9 cellular contexts compared by ENCODE assay signal in genomic region chr5:35202319-35203111, GRCh38. TPM values are rescaled to one million over a fixed set of nuclear protein-coding genes. Genes with fewer than 3 reads are reported as not detected.
A peak's percentile ranks its signal among the peaks of the same experiment; 100 is the strongest.
DNase-seq lines count a peak whose midpoint lies in the region; ATAC-seq and TF ChIP-seq lines count a peak whose summit lies in the region.
"Had no signal": no experiment of that assay in that cellular context is flagged by ENCODE, and none has a peak within 500 bp of the region (broad histone marks: within the 10 kb centered on the region; RNA-seq: fewer than 3 reads in every experiment).

No MANE protein-coding gene starts in this region.

- no peak overlapping the region for H3K27ac ChIP-seq in AG04450 (ENCODE audit: low read depth, low read length)
- H3K27ac ChIP-seq in PC-9 = no peak overlapping the region
- no peak overlapping the region for H3K27ac ChIP-seq in body of pancreas
- H3K27ac ChIP-seq in testis = no peak overlapping the region

- ATAC-seq in HG03097 (IDR thresholded peaks at IDR 0.05; ENCODE audit: low FRiP score, unreplicated experiment) (peak; percentile 73), body of pancreas (no peak)
- ATAC-seq: naive thymus-derived CD8-positive, alpha-beta T cell had no signal

- peak; percentile 57 for TF ChIP-seq CTCF in AG04450 (IDR thresholded peaks at IDR 0.05; ENCODE audit: low read depth, low read length)
- peak; percentile 63 for TF ChIP-seq CTCF in GM12874 (IDR thresholded peaks at IDR 0.05; ENCODE audit: insufficient read depth, low read depth, low read length)
- TF ChIP-seq CTCF in PC-9 (conservative IDR thresholded peaks at IDR 0.05) = peak; percentile 67
- peak in 6 of 7 experiments; percentile 19 to 53 (median 40) for TF ChIP-seq CTCF in body of pancreas (IDR thresholded peaks at IDR 0.05)
- TF ChIP-seq CTCF in testis (IDR thresholded peaks at IDR 0.05) = peak in 2 of 3 experiments; percentile 26 to 30

- BruUV-seq in PC-9 (replicated peaks; lab: Mats Ljungman, UMichigan) = no TSS peak

- H3K9me3 ChIP-seq in AG04450 (ENCODE audit: control insufficient read depth, insufficient read depth, low read length) = no peaks in the 10 kb centered on the region
- H3K9me3 ChIP-seq in PC-9 (ENCODE audit: insufficient read depth, low read depth) = no peaks in the 10 kb centered on the region
- no peaks in the 10 kb centered on the region for H3K9me3 ChIP-seq in body of pancreas
- H3K9me3 ChIP-seq in testis = no peaks in the 10 kb centered on the region

- no peak overlapping the region for H2AFZ ChIP-seq in PC-9

- no peak overlapping the region for H3K4me3 ChIP-seq in AG04450 (ENCODE audit: low read depth, low read length)
- H3K4me3 ChIP-seq in PC-9 = no peak overlapping the region
- no peak overlapping the region for H3K4me3 ChIP-seq in body of pancreas
- H3K4me3 ChIP-seq in testis = no peak overlapping the region

- intact Hi-C loops in PC-9 (cut with micrococcal nuclease; ENCODE audit: unreplicated experiment) = loop anchor here (5.0 kb wide), 2 partner anchors 115 to 730 kb away; no protein-coding TSS in a partner anchor
- intact Hi-C loops in body of pancreas (cut with DNase I) = no loop called here
- intact Hi-C loops in testis (cut with DNase I; ENCODE audit: low total_unique reads) = no loop called here

- POLR2A ChIA-PET in AG04450 (lab: Yijun Ruan, JAX) = no interaction called here
- POLR2A ChIA-PET in PC-9 (lab: Charles Lee; ENCODE audit: unreplicated experiment) = no interaction called here

- H4K20me1 ChIP-seq in PC-9 (ENCODE audit: insufficient read depth) = no peaks in the 10 kb centered on the region

- H3K27me3 ChIP-seq in AG04450 (ENCODE audit: control insufficient read depth, insufficient read depth, low read length) (peaks cover 13% of the 10 kb centered on the region), PC-9 (ENCODE audit: insufficient read depth, low read depth) (peaks cover 32% of the 10 kb centered on the region), body of pancreas (no peaks in the 10 kb centered on the region), testis (no peaks in the 10 kb centered on the region)

- no peak for DNase-seq in AG04450 (ENCODE audit: low read depth, low spot score)
- DNase-seq in PC-9 = peak in 1 of 2 experiments; percentile 41
- peak; percentile 50 to 70 (median 56) for DNase-seq in body of pancreas
- peak; percentile 71 for DNase-seq in left kidney (ENCODE audit: low read depth, low spot score)
- DNase-seq in testis = peak; percentile 80
- no peak for DNase-seq in GF-D8 (lab: John Stamatoyannopoulos, UW)

- no peaks in the 10 kb centered on the region for H3K79me2 ChIP-seq in PC-9 (ENCODE audit: low read depth)

- H3K4me2 ChIP-seq in PC-9 = no peak overlapping the region

- 63 to 76% methylated on average over 5 of the region's 5 CpGs for WGBS in body of pancreas, 2 donors
- WGBS in testis, 2 donors = 71 to 74% methylated on average over 5 of the region's 5 CpGs

- H3K9me2 ChIP-seq in PC-9 (ENCODE audit: insufficient read depth) = no peaks in the 10 kb centered on the region

- no peaks in the 10 kb centered on the region for H3K4me1 ChIP-seq in PC-9 (replicated peaks; ENCODE audit: insufficient read depth)
- peaks cover 16% of the 10 kb centered on the region for H3K4me1 ChIP-seq in body of pancreas
- H3K4me1 ChIP-seq in testis = peaks cover 9% of the 10 kb centered on the region

- no peaks in the 10 kb centered on the region for H3F3A ChIP-seq in PC-9 (ENCODE audit: insufficient read depth, low read depth)

- TF ChIP-seq POLR2A in body of pancreas (IDR thresholded peaks at IDR 0.05) (no peak), testis (IDR thresholded peaks at IDR 0.05) (no peak)

- CTCF ChIA-PET in AG04450 (lab: Charles Lee) (interaction anchor here (0.9 to 1.6 kb wide), 3 partner anchors 112 to 877 kb away, joined by 4 read pairs; no protein-coding TSS in a partner anchor), PC-9 (lab: Charles Lee) (no interaction called here)

- H3K36me3 ChIP-seq in PC-9 (ENCODE audit: low read depth) (no peaks in the 10 kb centered on the region), body of pancreas (replicated peaks in 1 of 2; ENCODE audit: insufficient read depth in 1 of 2, low read depth in 2 of 2) (no peaks in the 10 kb centered on the region), testis (ENCODE audit: low read depth, missing control alignments) (no peaks in the 10 kb centered on the region)

RNA-seq across cellular contexts. Expression of gene PRLR, which starts 27.8 kb away (rescaled TPM):
- 0.01 TPM in 1 of 2 replicates, not detected in the other for polyA plus RNA-seq in AG04450 (2011; rRNA removed)
- 0.13 TPM in 1 of 2 replicates, not detected in the other for polyA minus RNA-seq in AG04450 (2011; rRNA and poly(A)+ RNA removed)
- total RNA-seq in PC-9 (2021) = not detected in 2 replicates
- 1 to 10 TPM; 6.2 to 7.9 TPM for total RNA-seq in body of pancreas
- 1 to 10 TPM; 2.2 to 6.3 TPM for total RNA-seq in testis
- polyA plus RNA-seq in testis (ENCODE audit: insufficient read depth, low read depth, low replicate concordance) = 1.6 TPM
- total RNA-seq: naive thymus-derived CD8-positive, alpha-beta T cell had no signal
- polyA plus RNA-seq: naive thymus-derived CD8-positive, alpha-beta T cell had no signal

Comparison
In these comparisons a context has a peak if more than half of its experiments do, and no peak if none do; other contexts are left out.
1. DNase-seq: peak in body of pancreas (4 of 4), left kidney (single experiment) and testis (single experiment); none in AG04450 (single experiment) and GF-D8 (single experiment).
2. Peak in every context shown above with its lines, with median percentiles within 50 percentile points of each other: CTCF ChIP-seq.